14 cellular contexts compared by ENCODE assay signal in the genomic region with DNA sequence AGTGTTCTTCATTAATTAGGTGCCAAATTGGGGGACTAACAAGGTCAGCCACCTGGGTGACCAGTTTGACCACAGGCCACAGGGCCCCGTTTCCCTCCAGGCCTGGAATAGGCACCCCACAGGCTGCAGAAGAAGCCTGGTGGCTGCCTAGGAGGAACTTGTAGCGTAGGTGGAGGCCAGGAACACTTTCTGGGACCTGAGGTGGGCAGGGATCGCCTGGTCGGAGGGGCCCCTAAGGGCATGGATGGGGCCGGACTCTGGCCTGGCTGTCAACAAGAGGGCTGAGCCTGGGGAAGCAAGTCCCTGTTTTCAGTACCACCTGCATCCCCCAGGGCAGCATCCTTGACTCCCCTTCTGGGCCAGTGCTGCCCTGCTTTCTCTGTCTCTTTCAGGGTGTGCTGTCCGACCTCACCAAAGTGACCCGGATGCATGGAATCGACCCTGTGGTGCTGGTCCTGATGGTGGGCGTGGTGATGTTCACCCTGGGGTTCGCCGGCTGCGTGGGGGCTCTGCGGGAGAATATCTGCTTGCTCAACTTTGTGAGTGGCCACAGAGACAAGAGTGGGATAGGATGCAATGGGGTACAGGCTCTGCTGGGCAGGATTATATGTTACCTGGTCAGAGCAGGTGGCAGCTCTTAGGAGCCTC. TPM values are rescaled to one million over a fixed set of nuclear protein-coding genes. Genes with fewer than 3 reads are reported as not detected.
DNase-seq lines count a peak whose midpoint lies in the region; ATAC-seq and TF ChIP-seq lines count a peak whose summit lies in the region.
"Had no signal": no experiment of that assay in that cellular context is flagged by ENCODE, and none has a peak within 500 bp of the region (broad histone marks: within the 10 kb centered on the region; RNA-seq: fewer than 3 reads in every experiment).

No MANE protein-coding gene starts in this region.

- H3K4me3 Mint-ChIP-seq in brain = no peak overlapping the region
- no peak overlapping the region for H3K4me3 Mint-ChIP-seq in mesothelial cell of epicardium
- H3K4me3 Mint-ChIP-seq: activated CD4-positive, alpha-beta T cell treated with anti-CD3 and anti-CD28 coated beads, Interleukin-2, amount 10 ng/mL, durations not matched to agents 24 days and 14 days; T-helper 2 cell treated with Interferon-gamma antibody and Interleukin-4, amounts not matched to agents 5 μg/mL and 100 μg/mL, for 36 hours had no signal

- intact Hi-C loops in heart right ventricle (cut with DNase I) (loop anchor here in 6 of 10 donors (2.0 to 5.0 kb wide), 4 partner anchors 60 to 125 kb away; no protein-coding TSS in a partner anchor), cardiac septum (cut with DNase I) (no loop called here), vagina (cut with DNase I) (no loop called here)

- peaks cover 48% of the 10 kb centered on the region for H3K4me1 Mint-ChIP-seq in brain
- H3K4me1 Mint-ChIP-seq in mesothelial cell of epicardium = peaks cover 67% of the 10 kb centered on the region

- H3K36me3 ChIP-seq in heart right ventricle = peaks cover 0 to 62% (median 5%) of the 10 kb centered on the region in 9 donors
- H3K36me3 ChIP-seq in vagina = peaks cover 0 to 42% of the 10 kb centered on the region in 2 donors

- H3K27me3 ChIP-seq in heart right ventricle = no peaks in the 10 kb centered on the region
- no peaks in the 10 kb centered on the region for H3K27me3 ChIP-seq in vagina
- H3K27me3 ChIP-seq: transverse colon had no signal

- no peaks in the 10 kb centered on the region for H3K9me3 ChIP-seq in heart right ventricle
- H3K9me3 ChIP-seq in vagina = no peaks in the 10 kb centered on the region
- H3K9me3 ChIP-seq: transverse colon had no signal

- no peaks in the 10 kb centered on the region for H3K27me3 Mint-ChIP-seq in brain
- no peaks in the 10 kb centered on the region for H3K27me3 Mint-ChIP-seq in mesothelial cell of epicardium (ENCODE audit: low read depth)
- H3K27me3 Mint-ChIP-seq: activated CD4-positive, alpha-beta T cell treated with anti-CD3 and anti-CD28 coated beads, Interleukin-2, amount 10 ng/mL, durations not matched to agents 24 days and 14 days had no signal

- H3K4me3 ChIP-seq in heart right ventricle = no peak overlapping the region
- H3K4me3 ChIP-seq in vagina = no peak overlapping the region
- H3K4me3 ChIP-seq: transverse colon had no signal

- 80 to 87% methylated on average over 13 of the region's 13 CpGs for WGBS in heart right ventricle, 2 donors

- H3K27ac ChIP-seq in heart right ventricle = peak overlapping the region in 9 of 10 donors; percentile 9 to 92 (median 79)
- H3K27ac ChIP-seq in vagina = peak overlapping the region; percentile 8
- H3K27ac ChIP-seq: transverse colon had no signal

- H3K4me1 ChIP-seq in heart right ventricle (peaks cover 28 to 97% (median 91%) of the 10 kb centered on the region in 9 donors), vagina (peaks cover 53% of the 10 kb centered on the region)

- H3K36me3 Mint-ChIP-seq in brain (peaks cover 40% of the 10 kb centered on the region), mesothelial cell of epicardium (peaks cover 12% of the 10 kb centered on the region)

- no peak for TF ChIP-seq POLR2A in vagina (IDR thresholded peaks at IDR 0.05)

- H3K9me3 Mint-ChIP-seq in brain = no peaks in the 10 kb centered on the region
- no peaks in the 10 kb centered on the region for H3K9me3 Mint-ChIP-seq in mesothelial cell of epicardium
- H3K9me3 Mint-ChIP-seq: activated CD4-positive, alpha-beta T cell treated with anti-CD3 and anti-CD28 coated beads, Interleukin-2, amount 10 ng/mL, durations not matched to agents 24 days and 14 days; T-helper 2 cell treated with Interferon-gamma antibody and Interleukin-4, amounts not matched to agents 5 μg/mL and 100 μg/mL, for 36 hours had no signal

- TF ChIP-seq CTCF in heart right ventricle (IDR thresholded peaks at IDR 0.05) = no peak
- TF ChIP-seq CTCF in brain (conservative IDR thresholded peaks at IDR 0.05) = no peak
- no peak for TF ChIP-seq CTCF in mesothelial cell of epicardium (IDR thresholded peaks at IDR 0.05; ENCODE audit: unreplicated experiment)
- no peak for TF ChIP-seq CTCF in vagina (IDR thresholded peaks at IDR 0.05)

- no peak for DNase-seq in heart right ventricle
- no peak for DNase-seq in cardiac septum (ENCODE audit: low spot score)
- no peak for DNase-seq in mesothelial cell of epicardium (ENCODE audit: low spot score in 2 of 2, unreplicated experiment in 2 of 2)
- DNase-seq in vagina (ENCODE audit: extremely low spot score in 2 of 2) = no peak
- no peak for DNase-seq in HuH-7 (ENCODE audit: low spot score)
- DNase-seq in NCI-H446 (lab: John Stamatoyannopoulos, UW) = no peak
- DNase-seq: activated CD4-positive, alpha-beta T cell treated with anti-CD3 and anti-CD28 coated beads, Interleukin-2, amount 10 ng/mL, durations not matched to agents 24 days and 14 days; hippocampal formation; KBM-7; NCI-H526; transverse colon had no signal

- peak overlapping the region in 4 of 5 experiments; percentile 74 to 93 (median 87) for H3K27ac Mint-ChIP-seq in brain
- peak overlapping the region; percentile 97 for H3K27ac Mint-ChIP-seq in mesothelial cell of epicardium

- ATAC-seq in heart right ventricle (no peak), GM18502 (IDR thresholded peaks at IDR 0.05; ENCODE audit: poor library complexity, unreplicated experiment) (no peak)

RNA-seq across cellular contexts. Expression of a gene that starts 30.7 kb away (rescaled TPM):
- total RNA-seq in heart right ventricle (not detected), cardiac septum (not detected), mesothelial cell of epicardium (0.27 to 0.29 TPM (median 0.27 TPM) in 3 replicates), vagina (not detected)
- polyA plus RNA-seq in heart right ventricle (not detected), brain (ENCODE audit: insufficient read depth, low read depth, low replicate concordance) (not detected)

RNA-seq across cellular contexts. Expression of a gene that starts 52.9 kb away (rescaled TPM):
- 10 to 100 TPM; 21.7 to 57.2 (median 27.6) TPM for total RNA-seq in heart right ventricle
- polyA plus RNA-seq in heart right ventricle = 10 to 100 TPM; 16.9 to 35.0 TPM
- total RNA-seq in cardiac septum = 20.1 TPM
- 70.4 TPM for polyA plus RNA-seq in brain (ENCODE audit: insufficient read depth, low read depth, low replicate concordance)
- total RNA-seq in mesothelial cell of epicardium = 106 to 113 TPM (median 109 TPM) in 3 replicates
- total RNA-seq in vagina = 98.0 TPM

Comparison
In these comparisons a context has a peak if more than half of its experiments do, and no peak if none do; other contexts are left out.
1. intact Hi-C loops: an anchor here in heart right ventricle (2.0 to 5.0 kb wide); none called in cardiac septum and vagina.